ENCODE assay signal across 1 cellular context in the genomic region with DNA sequence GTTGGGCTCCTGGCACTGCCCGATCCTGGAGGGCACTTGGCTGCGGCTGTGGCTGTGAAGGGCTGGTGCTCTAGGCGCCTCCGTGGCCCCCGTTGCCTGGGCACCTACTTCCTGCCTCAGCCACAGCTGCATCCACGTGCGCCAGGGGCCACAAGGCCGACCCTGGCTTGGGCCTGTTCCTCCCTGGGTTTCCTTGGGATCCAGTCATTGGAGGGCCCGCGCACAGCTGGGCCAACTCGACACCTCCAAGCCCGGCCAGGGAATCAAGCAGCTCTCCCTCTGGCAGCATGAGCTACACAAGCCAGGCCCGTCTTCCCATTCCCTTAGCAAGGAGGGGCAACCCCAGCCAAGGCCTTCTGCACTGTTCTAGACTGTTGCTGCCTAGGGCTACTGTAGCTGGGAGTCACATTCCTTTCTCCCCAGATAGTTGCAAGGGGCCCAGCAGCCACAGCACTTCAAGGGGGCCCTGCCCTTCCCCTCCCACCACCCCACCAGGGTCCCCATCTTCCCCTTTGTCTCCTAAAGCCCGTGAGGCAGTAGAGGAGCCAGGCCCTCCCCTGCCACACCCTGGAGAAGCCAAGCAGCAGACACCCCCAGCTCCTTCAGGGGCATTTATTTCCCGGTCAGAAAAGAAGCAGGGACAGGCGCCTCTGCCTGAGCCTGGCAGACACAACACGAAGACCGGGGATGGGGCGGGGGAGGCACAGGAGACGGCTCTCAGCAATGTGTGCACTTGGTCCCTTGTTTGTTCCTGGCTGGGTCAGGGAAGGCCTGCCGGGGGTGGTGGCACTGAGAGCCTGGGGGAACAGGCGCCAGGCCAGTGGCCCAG.
TF ChIP-seq lines count a peak whose summit lies in the region.

No MANE protein-coding gene starts in this region.

TF ChIP-seq in K562, 482 proteins besides CTCF, POLR2A, EP300 and RAD21 (continued from another document and continues in another):
- TF ChIP-seq CHD2 (IDR thresholded peaks at IDR 0.05; ENCODE audit: low read depth, low read length) (0 out of 2 replicates have a peak, but pooled peaks have one; percentile 14), ZNF197 (CRISPR knock-in tag; IDR thresholded peaks at IDR 0.05; ENCODE audit: low read depth) (no peak), PYGO2 (tag; IDR thresholded peaks at IDR 0.05) (no peak), KLF13 (tag; IDR thresholded peaks at IDR 0.05; ENCODE audit: borderline replicate concordance, low read depth) (0 out of 2 replicates have a peak, but pooled peaks have one; percentile 7), SLC30A9 (CRISPR knock-in tag; IDR thresholded peaks at IDR 0.05) (no peak), CC2D1A (IDR thresholded peaks at IDR 0.05) (no peak), ARNT (IDR thresholded peaks at IDR 0.05) (no peak), POLR2AphosphoS2 (IDR thresholded peaks at IDR 0.05; ENCODE audit: low read length) (peak; percentile 95), CBX5 (IDR thresholded peaks at IDR 0.05; ENCODE audit: borderline replicate concordance, low read depth) (no peak), XRCC3 (IDR thresholded peaks at IDR 0.05) (no peak), ZBTB7A (IDR thresholded peaks at IDR 0.05; ENCODE audit: borderline replicate concordance, control insufficient read depth, low read depth, low read length) (no peak), GATA2 (CRISPR knock-in tag; IDR thresholded peaks at IDR 0.05) (no peak), RFX7 (CRISPR knock-in tag; IDR thresholded peaks at IDR 0.05) (peak; percentile 21; the same call in 1 of the 2 replicates), KDM1A (IDR thresholded peaks at IDR 0.05) (no peak), ESRRA (IDR thresholded peaks at IDR 0.05; ENCODE audit: borderline replicate concordance, low read depth) (no peak), CBFB (CRISPR knock-in tag; IDR thresholded peaks at IDR 0.05) (0 out of 2 replicates have a peak, but pooled peaks have one; percentile 10), SRSF9 (IDR thresholded peaks at IDR 0.05; ENCODE audit: borderline replicate concordance, low read depth, low read length) (no peak), ZNF175 (CRISPR knock-in tag; IDR thresholded peaks at IDR 0.05; ENCODE audit: low read depth) (no peak), MTF1 (CRISPR knock-in tag; IDR thresholded peaks at IDR 0.05; ENCODE audit: borderline replicate concordance) (no peak), ZNF75A (CRISPR knock-in tag; IDR thresholded peaks at IDR 0.05) (no peak), RBM17 (IDR thresholded peaks at IDR 0.05; ENCODE audit: borderline replicate concordance, low read depth, low read length) (no peak), HMGN3 (IDR thresholded peaks at IDR 0.05; ENCODE audit: borderline replicate concordance, extremely low read depth, insufficient read length, low read depth, low read length) (peak; percentile 80), E2F3 (CRISPR knock-in tag; IDR thresholded peaks at IDR 0.05) (no peak), JUND (IDR thresholded peaks at IDR 0.05; ENCODE audit: borderline replicate concordance, low read depth, low read length) (no peak), JUND (tag; IDR thresholded peaks at IDR 0.05; ENCODE audit: borderline replicate concordance, low read depth, low read length) (no peak), MYC (IDR thresholded peaks at IDR 0.05; ENCODE audit: low read depth, low read length) (no peak; the same call in 1 of the 2 replicates), MYC (CRISPR knock-in tag; IDR thresholded peaks at IDR 0.05; ENCODE audit: borderline replicate concordance, low read depth) (0 out of 2 replicates have a peak, but pooled peaks have one; percentile 41), CBX1 (IDR thresholded peaks at IDR 0.05; ENCODE audit: low read depth) (no peak; the same call in none of the 2 replicates), NR2F6 (CRISPR knock-in tag; IDR thresholded peaks at IDR 0.05) (no peak), BRD4 (IDR thresholded peaks at IDR 0.05) (no peak), PTBP1 (IDR thresholded peaks at IDR 0.05; ENCODE audit: low read depth, low read length) (peak; percentile 90), ZNF23 (CRISPR knock-in tag; IDR thresholded peaks at IDR 0.05) (0 out of 2 replicates have a peak, but pooled peaks have one; percentile 5), NR4A1 (CRISPR knock-in tag; IDR thresholded peaks at IDR 0.05) (no peak), NR4A1 (tag; IDR thresholded peaks at IDR 0.05) (no peak)
- TF ChIP-seq, protein P1, sequence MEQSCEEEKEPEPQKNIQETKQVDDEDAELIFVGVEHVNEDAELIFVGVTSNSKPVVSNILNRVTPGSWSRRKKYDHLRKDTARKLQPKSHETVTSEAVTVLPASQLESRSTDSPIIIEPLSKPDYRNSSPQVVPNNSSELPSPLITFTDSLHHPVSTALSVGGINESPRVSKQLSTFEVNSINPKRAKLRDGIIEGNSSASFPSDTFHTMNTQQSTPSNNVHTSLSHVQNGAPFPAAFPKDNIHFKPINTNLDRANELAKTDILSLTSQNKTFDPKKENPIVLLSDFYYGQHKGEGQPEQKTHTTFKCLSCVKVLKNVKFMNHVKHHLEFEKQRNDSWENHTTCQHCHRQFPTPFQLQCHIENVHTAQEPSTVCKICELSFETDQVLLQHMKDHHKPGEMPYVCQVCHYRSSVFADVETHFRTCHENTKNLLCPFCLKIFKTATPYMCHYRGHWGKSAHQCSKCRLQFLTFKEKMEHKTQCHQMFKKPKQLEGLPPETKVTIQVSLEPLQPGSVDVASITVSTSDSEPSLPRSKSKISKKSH (CRISPR knock-in tag; IDR thresholded peaks at IDR 0.05) = no peak
- TF ChIP-seq, protein P2, sequence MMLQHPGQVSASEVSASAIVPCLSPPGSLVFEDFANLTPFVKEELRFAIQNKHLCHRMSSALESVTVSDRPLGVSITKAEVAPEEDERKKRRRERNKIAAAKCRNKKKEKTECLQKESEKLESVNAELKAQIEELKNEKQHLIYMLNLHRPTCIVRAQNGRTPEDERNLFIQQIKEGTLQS (IDR thresholded peaks at IDR 0.05) = no peak
- TF ChIP-seq, protein P2 (CRISPR knock-in tag; conservative IDR thresholded peaks at IDR 0.05) = no peak
- TF ChIP-seq, protein P3, sequence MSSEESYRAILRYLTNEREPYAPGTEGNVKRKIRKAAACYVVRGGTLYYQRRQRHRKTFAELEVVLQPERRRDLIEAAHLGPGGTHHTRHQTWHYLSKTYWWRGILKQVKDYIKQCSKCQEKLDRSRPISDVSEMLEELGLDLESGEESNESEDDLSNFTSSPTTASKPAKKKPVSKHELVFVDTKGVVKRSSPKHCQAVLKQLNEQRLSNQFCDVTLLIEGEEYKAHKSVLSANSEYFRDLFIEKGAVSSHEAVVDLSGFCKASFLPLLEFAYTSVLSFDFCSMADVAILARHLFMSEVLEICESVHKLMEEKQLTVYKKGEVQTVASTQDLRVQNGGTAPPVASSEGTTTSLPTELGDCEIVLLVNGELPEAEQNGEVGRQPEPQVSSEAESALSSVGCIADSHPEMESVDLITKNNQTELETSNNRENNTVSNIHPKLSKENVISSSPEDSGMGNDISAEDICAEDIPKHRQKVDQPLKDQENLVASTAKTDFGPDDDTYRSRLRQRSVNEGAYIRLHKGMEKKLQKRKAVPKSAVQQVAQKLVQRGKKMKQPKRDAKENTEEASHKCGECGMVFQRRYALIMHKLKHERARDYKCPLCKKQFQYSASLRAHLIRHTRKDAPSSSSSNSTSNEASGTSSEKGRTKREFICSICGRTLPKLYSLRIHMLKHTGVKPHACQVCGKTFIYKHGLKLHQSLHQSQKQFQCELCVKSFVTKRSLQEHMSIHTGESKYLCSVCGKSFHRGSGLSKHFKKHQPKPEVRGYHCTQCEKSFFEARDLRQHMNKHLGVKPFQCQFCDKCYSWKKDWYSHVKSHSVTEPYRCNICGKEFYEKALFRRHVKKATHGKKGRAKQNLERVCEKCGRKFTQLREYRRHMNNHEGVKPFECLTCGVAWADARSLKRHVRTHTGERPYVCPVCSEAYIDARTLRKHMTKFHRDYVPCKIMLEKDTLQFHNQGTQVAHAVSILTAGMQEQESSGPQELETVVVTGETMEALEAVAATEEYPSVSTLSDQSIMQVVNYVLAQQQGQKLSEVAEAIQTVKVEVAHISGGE (CRISPR knock-in tag; IDR thresholded peaks at IDR 0.05) = no peak
- TF ChIP-seq, protein P4, sequence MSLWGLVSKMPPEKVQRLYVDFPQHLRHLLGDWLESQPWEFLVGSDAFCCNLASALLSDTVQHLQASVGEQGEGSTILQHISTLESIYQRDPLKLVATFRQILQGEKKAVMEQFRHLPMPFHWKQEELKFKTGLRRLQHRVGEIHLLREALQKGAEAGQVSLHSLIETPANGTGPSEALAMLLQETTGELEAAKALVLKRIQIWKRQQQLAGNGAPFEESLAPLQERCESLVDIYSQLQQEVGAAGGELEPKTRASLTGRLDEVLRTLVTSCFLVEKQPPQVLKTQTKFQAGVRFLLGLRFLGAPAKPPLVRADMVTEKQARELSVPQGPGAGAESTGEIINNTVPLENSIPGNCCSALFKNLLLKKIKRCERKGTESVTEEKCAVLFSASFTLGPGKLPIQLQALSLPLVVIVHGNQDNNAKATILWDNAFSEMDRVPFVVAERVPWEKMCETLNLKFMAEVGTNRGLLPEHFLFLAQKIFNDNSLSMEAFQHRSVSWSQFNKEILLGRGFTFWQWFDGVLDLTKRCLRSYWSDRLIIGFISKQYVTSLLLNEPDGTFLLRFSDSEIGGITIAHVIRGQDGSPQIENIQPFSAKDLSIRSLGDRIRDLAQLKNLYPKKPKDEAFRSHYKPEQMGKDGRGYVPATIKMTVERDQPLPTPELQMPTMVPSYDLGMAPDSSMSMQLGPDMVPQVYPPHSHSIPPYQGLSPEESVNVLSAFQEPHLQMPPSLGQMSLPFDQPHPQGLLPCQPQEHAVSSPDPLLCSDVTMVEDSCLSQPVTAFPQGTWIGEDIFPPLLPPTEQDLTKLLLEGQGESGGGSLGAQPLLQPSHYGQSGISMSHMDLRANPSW (CRISPR knock-in tag; IDR thresholded peaks at IDR 0.05) = no peak
- TF ChIP-seq, protein P5, sequence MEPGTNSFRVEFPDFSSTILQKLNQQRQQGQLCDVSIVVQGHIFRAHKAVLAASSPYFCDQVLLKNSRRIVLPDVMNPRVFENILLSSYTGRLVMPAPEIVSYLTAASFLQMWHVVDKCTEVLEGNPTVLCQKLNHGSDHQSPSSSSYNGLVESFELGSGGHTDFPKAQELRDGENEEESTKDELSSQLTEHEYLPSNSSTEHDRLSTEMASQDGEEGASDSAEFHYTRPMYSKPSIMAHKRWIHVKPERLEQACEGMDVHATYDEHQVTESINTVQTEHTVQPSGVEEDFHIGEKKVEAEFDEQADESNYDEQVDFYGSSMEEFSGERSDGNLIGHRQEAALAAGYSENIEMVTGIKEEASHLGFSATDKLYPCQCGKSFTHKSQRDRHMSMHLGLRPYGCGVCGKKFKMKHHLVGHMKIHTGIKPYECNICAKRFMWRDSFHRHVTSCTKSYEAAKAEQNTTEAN (CRISPR knock-in tag; IDR thresholded peaks at IDR 0.05) = no peak
- TF ChIP-seq, protein P6, sequence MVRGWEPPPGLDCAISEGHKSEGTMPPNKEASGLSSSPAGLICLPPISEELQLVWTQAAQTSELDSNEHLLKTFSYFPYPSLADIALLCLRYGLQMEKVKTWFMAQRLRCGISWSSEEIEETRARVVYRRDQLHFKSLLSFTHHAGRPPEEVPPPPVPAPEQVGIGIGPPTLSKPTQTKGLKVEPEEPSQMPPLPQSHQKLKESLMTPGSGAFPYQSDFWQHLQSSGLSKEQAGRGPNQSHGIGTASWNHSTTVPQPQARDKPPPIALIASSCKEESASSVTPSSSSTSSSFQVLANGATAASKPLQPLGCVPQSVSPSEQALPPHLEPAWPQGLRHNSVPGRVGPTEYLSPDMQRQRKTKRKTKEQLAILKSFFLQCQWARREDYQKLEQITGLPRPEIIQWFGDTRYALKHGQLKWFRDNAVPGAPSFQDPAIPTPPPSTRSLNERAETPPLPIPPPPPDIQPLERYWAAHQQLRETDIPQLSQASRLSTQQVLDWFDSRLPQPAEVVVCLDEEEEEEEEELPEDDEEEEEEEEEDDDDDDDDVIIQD (CRISPR knock-in tag; IDR thresholded peaks at IDR 0.05) = no peak
- TF ChIP-seq, protein P7, sequence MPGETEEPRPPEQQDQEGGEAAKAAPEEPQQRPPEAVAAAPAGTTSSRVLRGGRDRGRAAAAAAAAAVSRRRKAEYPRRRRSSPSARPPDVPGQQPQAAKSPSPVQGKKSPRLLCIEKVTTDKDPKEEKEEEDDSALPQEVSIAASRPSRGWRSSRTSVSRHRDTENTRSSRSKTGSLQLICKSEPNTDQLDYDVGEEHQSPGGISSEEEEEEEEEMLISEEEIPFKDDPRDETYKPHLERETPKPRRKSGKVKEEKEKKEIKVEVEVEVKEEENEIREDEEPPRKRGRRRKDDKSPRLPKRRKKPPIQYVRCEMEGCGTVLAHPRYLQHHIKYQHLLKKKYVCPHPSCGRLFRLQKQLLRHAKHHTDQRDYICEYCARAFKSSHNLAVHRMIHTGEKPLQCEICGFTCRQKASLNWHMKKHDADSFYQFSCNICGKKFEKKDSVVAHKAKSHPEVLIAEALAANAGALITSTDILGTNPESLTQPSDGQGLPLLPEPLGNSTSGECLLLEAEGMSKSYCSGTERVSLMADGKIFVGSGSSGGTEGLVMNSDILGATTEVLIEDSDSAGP (CRISPR knock-in tag; IDR thresholded peaks at IDR 0.05) = no peak
- TF ChIP-seq, protein P8, sequence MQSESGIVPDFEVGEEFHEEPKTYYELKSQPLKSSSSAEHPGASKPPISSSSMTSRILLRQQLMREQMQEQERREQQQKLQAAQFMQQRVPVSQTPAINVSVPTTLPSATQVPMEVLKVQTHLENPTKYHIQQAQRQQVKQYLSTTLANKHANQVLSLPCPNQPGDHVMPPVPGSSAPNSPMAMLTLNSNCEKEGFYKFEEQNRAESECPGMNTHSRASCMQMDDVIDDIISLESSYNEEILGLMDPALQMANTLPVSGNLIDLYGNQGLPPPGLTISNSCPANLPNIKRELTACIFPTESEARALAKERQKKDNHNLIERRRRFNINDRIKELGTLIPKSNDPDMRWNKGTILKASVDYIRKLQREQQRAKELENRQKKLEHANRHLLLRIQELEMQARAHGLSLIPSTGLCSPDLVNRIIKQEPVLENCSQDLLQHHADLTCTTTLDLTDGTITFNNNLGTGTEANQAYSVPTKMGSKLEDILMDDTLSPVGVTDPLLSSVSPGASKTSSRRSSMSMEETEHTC (IDR thresholded peaks at IDR 0.05) = no peak
- TF ChIP-seq, protein P9, sequence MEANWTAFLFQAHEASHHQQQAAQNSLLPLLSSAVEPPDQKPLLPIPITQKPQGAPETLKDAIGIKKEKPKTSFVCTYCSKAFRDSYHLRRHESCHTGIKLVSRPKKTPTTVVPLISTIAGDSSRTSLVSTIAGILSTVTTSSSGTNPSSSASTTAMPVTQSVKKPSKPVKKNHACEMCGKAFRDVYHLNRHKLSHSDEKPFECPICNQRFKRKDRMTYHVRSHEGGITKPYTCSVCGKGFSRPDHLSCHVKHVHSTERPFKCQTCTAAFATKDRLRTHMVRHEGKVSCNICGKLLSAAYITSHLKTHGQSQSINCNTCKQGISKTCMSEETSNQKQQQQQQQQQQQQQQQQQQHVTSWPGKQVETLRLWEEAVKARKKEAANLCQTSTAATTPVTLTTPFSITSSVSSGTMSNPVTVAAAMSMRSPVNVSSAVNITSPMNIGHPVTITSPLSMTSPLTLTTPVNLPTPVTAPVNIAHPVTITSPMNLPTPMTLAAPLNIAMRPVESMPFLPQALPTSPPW (CRISPR knock-in tag; IDR thresholded peaks at IDR 0.05) = no peak
